In the genomic region with DNA sequence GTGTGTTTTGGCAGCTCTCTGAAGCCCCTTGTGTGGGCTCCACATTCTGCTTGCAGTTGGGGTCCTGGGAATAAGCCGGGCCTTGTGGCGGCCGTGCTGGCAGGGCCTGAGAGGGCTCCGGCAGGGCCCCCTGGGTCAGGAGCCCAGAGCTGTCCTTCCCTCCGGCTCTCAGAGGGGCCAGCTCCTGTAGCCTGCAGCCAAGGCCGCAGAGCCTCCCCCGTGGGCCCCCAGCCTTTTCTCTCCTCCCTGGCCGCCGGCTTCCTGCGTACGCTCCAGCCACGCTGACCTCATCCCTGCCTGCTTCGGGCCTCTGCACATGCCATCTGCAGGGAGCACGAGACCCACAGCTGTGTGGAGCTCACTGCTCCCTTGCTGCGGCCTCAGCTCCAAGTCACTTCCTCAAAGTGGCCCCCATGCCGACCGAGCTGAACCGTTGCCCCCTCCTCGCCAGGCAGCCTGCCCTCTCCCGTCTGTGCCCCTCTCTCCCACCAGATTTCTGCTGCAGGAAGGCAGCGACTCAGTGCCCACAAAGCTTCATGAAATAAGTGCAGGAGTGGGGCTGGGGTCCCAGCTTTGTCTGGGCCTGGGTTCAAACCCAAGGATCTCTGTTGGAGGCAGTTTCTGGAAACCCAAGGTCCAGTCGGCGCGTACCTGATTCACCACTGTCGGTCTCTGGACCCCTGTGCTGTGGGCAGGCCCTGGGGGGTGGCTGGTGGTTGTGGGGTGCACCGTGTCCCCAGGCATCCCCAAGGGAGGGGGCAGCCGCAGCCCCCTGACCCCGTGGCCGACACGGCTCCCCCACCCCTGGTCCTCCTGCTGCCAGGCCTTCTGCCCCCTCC, we compare ENCODE assay signal across 16 cellular contexts. TPM values are rescaled to one million over a fixed set of nuclear protein-coding genes. Genes with fewer than 3 reads are reported as not detected.
DNase-seq lines count a peak whose midpoint lies in the region; ATAC-seq and TF ChIP-seq lines count a peak whose summit lies in the region.
"Had no signal": no experiment of that assay in that cellular context is flagged by ENCODE, and none has a peak within 500 bp of the region (broad histone marks: within the 10 kb centered on the region; RNA-seq: fewer than 3 reads in every experiment).

No MANE protein-coding gene starts in this region.

- intact Hi-C loops in CD14-positive monocyte (cut with micrococcal nuclease) (no loop called here), esophagus squamous epithelium (cut with DNase I) (no loop called here)

- H3K27me3 ChIP-seq in esophagus squamous epithelium: peaks cover 0 to 84% (median 0%) of the 10 kb centered on the region in 4 donors
- H3K27me3 ChIP-seq: MG63 had no signal

- no peak overlapping the region for H3K27ac Mint-ChIP-seq in CD14-positive monocyte
- H3K27ac Mint-ChIP-seq: activated CD4-positive, alpha-beta T cell treated with anti-CD3 and anti-CD28 coated beads, Interleukin-2, amount 10 ng/mL, durations not matched to agents 24 days and 14 days; stimulated activated effector memory CD8-positive, alpha-beta T cell treated with anti-CD3 and anti-CD28 coated beads, Interleukin-12 subunit alpha, Interleukin-12 subunit beta, amount 100 ng/mL, for 72 hours had no signal

- TF ChIP-seq POLR2A in NB4 (IDR thresholded peaks at IDR 0.05; ENCODE audit: extremely low read depth, insufficient read length) (no peak), esophagus squamous epithelium (IDR thresholded peaks at IDR 0.05) (no peak)

- peaks cover 3 to 11% (median 4%) of the 10 kb centered on the region in 7 donors for H3K9me3 Mint-ChIP-seq in CD14-positive monocyte

- H3K4me1 Mint-ChIP-seq in CD14-positive monocyte: no peaks in the 10 kb centered on the region
- H3K4me1 Mint-ChIP-seq: activated CD4-positive, alpha-beta T cell treated with anti-CD3 and anti-CD28 coated beads, Interleukin-2, amount 10 ng/mL, durations not matched to agents 24 days and 14 days; stimulated activated effector memory CD8-positive, alpha-beta T cell treated with anti-CD3 and anti-CD28 coated beads, Interleukin-12 subunit alpha, Interleukin-12 subunit beta, amount 100 ng/mL, for 72 hours had no signal

- no peak for ATAC-seq in GM19455 (IDR thresholded peaks at IDR 0.05; ENCODE audit: unreplicated experiment)
- ATAC-seq: esophagus mucosa; stimulated activated effector memory CD8-positive, alpha-beta T cell treated with anti-CD3 and anti-CD28 coated beads, Interleukin-12 subunit alpha, Interleukin-12 subunit beta, amount 100 ng/mL, for 72 hours had no signal

- H3K36me3 ChIP-seq in esophagus squamous epithelium: no peaks in the 10 kb centered on the region
- H3K36me3 ChIP-seq: MG63 had no signal

- H3K27ac ChIP-seq in esophagus squamous epithelium: no peak overlapping the region
- H3K27ac ChIP-seq: C4-2B had no signal

- no peak for TF ChIP-seq CTCF in CD14-positive monocyte (IDR thresholded peaks at IDR 0.05)
- no peak for TF ChIP-seq CTCF in NB4 (IDR thresholded peaks at IDR 0.05; ENCODE audit: low read depth, low read length)
- TF ChIP-seq CTCF in foreskin fibroblast (IDR thresholded peaks at IDR 0.05; ENCODE audit: low read depth, low read length): no peak
- no peak for TF ChIP-seq CTCF in esophagus squamous epithelium (IDR thresholded peaks at IDR 0.05)

- peaks cover 17 to 32% (median 21%) of the 10 kb centered on the region in 3 donors for H3K27me3 Mint-ChIP-seq in CD14-positive monocyte (ENCODE audit: low read depth in 3 of 3)

- H3K36me3 Mint-ChIP-seq in CD14-positive monocyte: no peaks in the 10 kb centered on the region
- H3K36me3 Mint-ChIP-seq: stimulated activated effector memory CD8-positive, alpha-beta T cell treated with anti-CD3 and anti-CD28 coated beads, Interleukin-12 subunit alpha, Interleukin-12 subunit beta, amount 100 ng/mL, for 72 hours had no signal

- H3K4me3 Mint-ChIP-seq in CD14-positive monocyte: no peak overlapping the region
- H3K4me3 Mint-ChIP-seq: activated CD4-positive, alpha-beta T cell treated with anti-CD3 and anti-CD28 coated beads, Interleukin-2, amount 10 ng/mL, durations not matched to agents 24 days and 14 days; stimulated activated effector memory CD8-positive, alpha-beta T cell treated with anti-CD3 and anti-CD28 coated beads, Interleukin-12 subunit alpha, Interleukin-12 subunit beta, amount 100 ng/mL, for 72 hours had no signal

- H3K4me3 ChIP-seq in NB4 (ENCODE audit: low read depth, low read length): no peak overlapping the region
- no peak overlapping the region for H3K4me3 ChIP-seq in foreskin fibroblast (ENCODE audit: low read depth in 1 of 2, low read length in 2 of 2)
- no peak overlapping the region for H3K4me3 ChIP-seq in esophagus squamous epithelium
- H3K4me3 ChIP-seq: MG63 had no signal

- DNase-seq in CD14-positive monocyte (ENCODE audit: low spot score) (peak; percentile 7), NB4 (ENCODE audit: low read depth) (peak; percentile 94), foreskin fibroblast (peak; percentile 69 to 85), non-pigmented ciliary epithelial cell (ENCODE audit: low read depth) (peak; percentile 8), midbrain (lab: John Stamatoyannopoulos, UW) (no peak), esophagus squamous epithelium (lab: John Stamatoyannopoulos, UW) (no peak)
- DNase-seq in stimulated activated CD4-positive, alpha-beta T cell treated with anti-CD3 and anti-CD28 coated beads, Interleukin-2, amount 100 ng/mL, for 24 hours: no peak
- DNase-seq: activated CD4-positive, alpha-beta T cell treated with anti-CD3 and anti-CD28 coated beads, Interleukin-2, amount 10 ng/mL, durations not matched to agents 24 days and 14 days; caudate nucleus; MG63 had no signal

- no peaks in the 10 kb centered on the region for H3K9me3 ChIP-seq in esophagus squamous epithelium
- H3K9me3 ChIP-seq: MG63 had no signal

- 10 to 45% methylated on average over 5 to 11 of the region's 30 CpGs for WGBS in esophagus squamous epithelium, 2 donors

- no peaks in the 10 kb centered on the region for H3K4me1 ChIP-seq in esophagus squamous epithelium

RNA-seq across cellular contexts. Expression of a gene that starts 57.1 kb away (rescaled TPM):
- not detected for polyA plus RNA-seq in CD14-positive monocyte
- total RNA-seq in esophagus squamous epithelium: not detected
- total RNA-seq: activated CD4-positive, alpha-beta T cell treated with anti-CD3 and anti-CD28 coated beads, Interleukin-2, amount 10 ng/mL, durations not matched to agents 24 days and 14 days; esophagus mucosa; omental fat pad; T-helper 2 cell treated with Interferon-gamma antibody and Interleukin-4, amounts not matched to agents 100 ng/mL and 5 ng/mL, for 36 hours had no signal

Comparison
In these comparisons a context has a peak if more than half of its experiments do, and no peak if none do; other contexts are left out.
1. DNase-seq: peak in CD14-positive monocyte (single experiment), NB4 (single experiment), foreskin fibroblast (2 of 2) and non-pigmented ciliary epithelial cell (single experiment); none in stimulated activated CD4-positive, alpha-beta T cell treated with anti-CD3 and anti-CD28 coated beads, Interleukin-2, amount 100 ng/mL, for 24 hours (0 of 2), midbrain (single experiment) and esophagus squamous epithelium (single experiment).